Comparison of ENCODE assay signal across 15 cellular contexts in the genomic region with DNA sequence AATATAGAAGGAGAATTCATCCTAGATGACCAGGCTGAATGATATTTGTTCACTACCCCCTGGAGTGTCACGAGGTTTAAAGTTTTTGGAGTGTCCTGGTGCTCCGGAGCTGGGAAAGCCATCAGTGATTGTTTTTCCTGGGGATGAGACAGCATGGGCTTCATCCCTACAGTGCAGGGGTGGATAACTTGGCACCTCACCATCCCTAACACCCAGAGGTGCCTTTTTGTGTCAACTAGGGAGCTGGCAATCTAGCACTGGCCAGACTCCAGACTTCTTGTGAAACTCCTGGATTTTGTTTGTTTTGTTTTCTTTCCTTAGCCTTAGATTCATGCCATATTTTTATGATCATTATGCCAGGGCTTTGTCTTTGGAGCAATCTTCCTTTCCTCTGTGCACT.
DNase-seq lines count a peak whose midpoint lies in the region; ATAC-seq and TF ChIP-seq lines count a peak whose summit lies in the region.
"Had no signal": no experiment of that assay in that cellular context is flagged by ENCODE, and none has a peak within 500 bp of the region (broad histone marks: within the 10 kb centered on the region; RNA-seq: fewer than 3 reads in every experiment).

No MANE protein-coding gene starts in this region.

- TF ChIP-seq POLR2A in sigmoid colon (IDR thresholded peaks at IDR 0.05), result no peak

- H3K4me3 ChIP-seq in AG10803 (ENCODE audit: low read length) (no peak overlapping the region), MG63 (no peak overlapping the region), fibroblast of pulmonary artery (replicated peaks; ENCODE audit: low read depth, low read length) (no peak overlapping the region), sigmoid colon (no peak overlapping the region)

- H3K9me3 Mint-ChIP-seq in immature natural killer cell, result no peaks in the 10 kb centered on the region
- H3K9me3 Mint-ChIP-seq: HFFc6 had no signal

- no peaks in the 10 kb centered on the region for H3K9me3 ChIP-seq in MG63
- no peaks in the 10 kb centered on the region for H3K9me3 ChIP-seq in sigmoid colon

- H3K27me3 ChIP-seq in MG63 (no peaks in the 10 kb centered on the region), sigmoid colon (no peaks in the 10 kb centered on the region)

- peak; percentile 61 for DNase-seq in AG10803 (ENCODE audit: low read depth)
- peak; percentile 93 for DNase-seq in MG63
- peak; percentile 63 for DNase-seq in fibroblast of pulmonary artery (ENCODE audit: low read depth)
- peak; percentile 76 for DNase-seq in sigmoid colon
- no peak for DNase-seq in immature natural killer cell
- no peak for DNase-seq in NCI-H510A (lab: John Stamatoyannopoulos, UW)
- DNase-seq in stimulated activated CD4-positive, alpha-beta T cell treated with anti-CD3 and anti-CD28 coated beads, Interleukin-12 subunit alpha, Interleukin-12 subunit beta, amount 100 ng/mL, for 4 hours, result no peak
- DNase-seq: activated CD8-positive, alpha-beta memory T cell treated with anti-CD3 and anti-CD28 coated beads for 24 hours; activated effector memory CD4-positive, alpha-beta T cell treated with anti-CD3 and anti-CD28 coated beads, Interleukin-2, amount 50 U/mL, for 16 hours; HFFc6; Kasumi-1; NCI-H187 treated with DMSO at 0.1 percent for 48 hours; PC-3; stimulated activated naive CD4-positive, alpha-beta T cell had no signal

- peak overlapping the region in 3 of 4 donors; percentile 66 to 87 (median 83) for H3K27ac ChIP-seq in sigmoid colon

- H3K4me1 ChIP-seq in sigmoid colon, result peaks cover 0 to 99% (median 83%) of the 10 kb centered on the region in 4 donors

- no peak for TF ChIP-seq EP300 in sigmoid colon (IDR thresholded peaks at IDR 0.05)

- TF ChIP-seq CTCF in AG10803 (conservative IDR thresholded peaks at IDR 0.05; ENCODE audit: low read length) (no peak), fibroblast of pulmonary artery (IDR thresholded peaks at IDR 0.05; ENCODE audit: low read length, missing control alignments) (no peak), sigmoid colon (IDR thresholded peaks at IDR 0.05) (no peak)

- peaks cover 0 to 2% (median 1%) of the 10 kb centered on the region in 3 donors for H3K27me3 Mint-ChIP-seq in immature natural killer cell (ENCODE audit: low read depth in 3 of 3)

- no peaks in the 10 kb centered on the region for H3K36me3 Mint-ChIP-seq in immature natural killer cell

- H3K4me1 Mint-ChIP-seq in immature natural killer cell, result peaks cover 0 to 8% of the 10 kb centered on the region in 2 donors

- no peak for ATAC-seq in GM19463 (IDR thresholded peaks at IDR 0.05; ENCODE audit: unreplicated experiment)
- ATAC-seq: PC-3 had no signal

- H3K27ac Mint-ChIP-seq in immature natural killer cell, result no peak overlapping the region
- H3K27ac Mint-ChIP-seq: HFFc6 had no signal

- intact Hi-C loops in sigmoid colon (cut with DNase I), result loop anchor here (5.0 kb wide), 1 partner anchor 121 kb away; no protein-coding TSS in a partner anchor

- H3K36me3 ChIP-seq in MG63, result no peaks in the 10 kb centered on the region
- no peaks in the 10 kb centered on the region for H3K36me3 ChIP-seq in sigmoid colon

- no peak overlapping the region for H3K4me3 Mint-ChIP-seq in immature natural killer cell
- H3K4me3 Mint-ChIP-seq: HFFc6 had no signal

- 81 to 87% methylated on average over 2 of the region's 2 CpGs for WGBS in sigmoid colon, 2 donors

Comparison
In these comparisons a context has a peak if more than half of its experiments do, and no peak if none do; other contexts are left out.
1. DNase-seq: peak in AG10803 (single experiment), MG63 (single experiment), fibroblast of pulmonary artery (single experiment) and sigmoid colon (single experiment); none in immature natural killer cell (0 of 3), NCI-H510A (single experiment) and stimulated activated CD4-positive, alpha-beta T cell treated with anti-CD3 and anti-CD28 coated beads, Interleukin-12 subunit alpha, Interleukin-12 subunit beta, amount 100 ng/mL, for 4 hours (single experiment).